In genomic region chr11:9005087-9005486, GRCh38 we compare ENCODE assay signal across 12 cellular contexts. TPM values are rescaled to one million over a fixed set of nuclear protein-coding genes. Genes with fewer than 3 reads are reported as not detected.
DNase-seq lines count a peak whose midpoint lies in the region; ATAC-seq lines count a peak whose summit lies in the region.
"Had no signal": no experiment of that assay in that cellular context is flagged by ENCODE, and none has a peak within 500 bp of the region (broad histone marks: within the 10 kb centered on the region; RNA-seq: fewer than 3 reads in every experiment).

No MANE protein-coding gene starts in this region.

- peaks cover 47% of the 10 kb centered on the region for H3K27me3 Mint-ChIP-seq in stimulated activated naive CD8-positive, alpha-beta T cell treated with anti-CD3 and anti-CD28 coated beads, Interleukin-15, Interleukin-2, amounts not matched to agents 100 ng/mL and 50 ng/mL, for 24 hours
- H3K27me3 Mint-ChIP-seq in activated CD4-positive, alpha-beta memory T cell treated with anti-CD3 and anti-CD28 coated beads, Interleukin-2, amount 10 ng/mL, durations not matched to agents 7 days and 5 days: peaks cover 58% of the 10 kb centered on the region
- peaks cover 25% of the 10 kb centered on the region for H3K27me3 Mint-ChIP-seq in memory B cell

- H3K36me3 Mint-ChIP-seq in stimulated activated naive CD8-positive, alpha-beta T cell treated with anti-CD3 and anti-CD28 coated beads, Interleukin-15, Interleukin-2, amounts not matched to agents 100 ng/mL and 50 ng/mL, for 24 hours (ENCODE audit: low read depth): no peaks in the 10 kb centered on the region
- H3K36me3 Mint-ChIP-seq in activated CD4-positive, alpha-beta memory T cell treated with anti-CD3 and anti-CD28 coated beads, Interleukin-2, amount 10 ng/mL, durations not matched to agents 7 days and 5 days (ENCODE audit: low read depth): no peaks in the 10 kb centered on the region
- no peaks in the 10 kb centered on the region for H3K36me3 Mint-ChIP-seq in memory B cell

- POLR2A ChIA-PET in activated CD4-positive, alpha-beta memory T cell treated with anti-CD3 and anti-CD28 coated beads, Interleukin-2, amount 10 ng/mL, durations not matched to agents 7 days and 5 days (lab: Charles Lee): interaction anchor here (1.6 kb wide), 1 partner anchor 13 kb away, joined by 3 read pairs; no protein-coding TSS in a partner anchor

- CTCF ChIA-PET in activated CD4-positive, alpha-beta memory T cell treated with anti-CD3 and anti-CD28 coated beads, Interleukin-2, amount 10 ng/mL, durations not matched to agents 7 days and 5 days (lab: Charles Lee): interaction anchor here (2.9 kb wide), 1 partner anchor 11 kb away, joined by 14 read pairs; no protein-coding TSS in a partner anchor

- no peak for ATAC-seq in stimulated activated naive CD8-positive, alpha-beta T cell treated with anti-CD3 and anti-CD28 coated beads, Interleukin-15, Interleukin-2, amounts not matched to agents 100 U/mL and 50 U/mL, for 24 hours
- ATAC-seq in memory B cell (ENCODE audit: low read depth) (no peak), GM21825 (IDR thresholded peaks at IDR 0.05; ENCODE audit: unreplicated experiment) (no peak)

- peak overlapping the region; percentile 24 for H3K4me3 Mint-ChIP-seq in stimulated activated naive CD8-positive, alpha-beta T cell treated with anti-CD3 and anti-CD28 coated beads, Interleukin-15, Interleukin-2, amounts not matched to agents 100 ng/mL and 50 ng/mL, for 24 hours
- H3K4me3 Mint-ChIP-seq in activated CD4-positive, alpha-beta memory T cell treated with anti-CD3 and anti-CD28 coated beads, Interleukin-2, amount 10 ng/mL, durations not matched to agents 7 days and 5 days: peak overlapping the region; percentile 11
- H3K4me3 Mint-ChIP-seq in memory B cell: peak overlapping the region; percentile 53

- H3K27ac Mint-ChIP-seq in stimulated activated naive CD8-positive, alpha-beta T cell treated with anti-CD3 and anti-CD28 coated beads, Interleukin-15, Interleukin-2, amounts not matched to agents 100 ng/mL and 50 ng/mL, for 24 hours: no peak overlapping the region
- no peak overlapping the region for H3K27ac Mint-ChIP-seq in activated CD4-positive, alpha-beta memory T cell treated with anti-CD3 and anti-CD28 coated beads, Interleukin-2, amount 10 ng/mL, durations not matched to agents 7 days and 5 days
- H3K27ac Mint-ChIP-seq in memory B cell: no peak overlapping the region

- DNase-seq in stimulated activated naive CD8-positive, alpha-beta T cell treated with anti-CD3 and anti-CD28 coated beads, Interleukin-15, Interleukin-2, amounts not matched to agents 100 U/mL and 50 U/mL, for 24 hours: no peak
- no peak for DNase-seq in activated CD4-positive, alpha-beta memory T cell treated with anti-CD3 and anti-CD28 coated beads, Interleukin-2, amount 10 ng/mL, durations not matched to agents 7 days and 5 days
- DNase-seq in memory B cell (ENCODE audit: low spot score in 2 of 2) (no peak), COR-L47 (lab: John Stamatoyannopoulos, UW) (no peak), NCI-H510A (lab: John Stamatoyannopoulos, UW) (no peak)
- DNase-seq: activated CD4-positive, alpha-beta T cell treated with anti-CD3 and anti-CD28 coated beads, Interleukin-2, amount 50 U/mL, for 48 hours; EL; islet precursor cell; mesenchymal stem cell; NCI-H187 treated with DMSO at 0.1 percent for 48 hours had no signal

- peaks cover 30% of the 10 kb centered on the region for H3K4me1 Mint-ChIP-seq in stimulated activated naive CD8-positive, alpha-beta T cell treated with anti-CD3 and anti-CD28 coated beads, Interleukin-15, Interleukin-2, amounts not matched to agents 100 ng/mL and 50 ng/mL, for 24 hours (ENCODE audit: low read depth)
- H3K4me1 Mint-ChIP-seq in activated CD4-positive, alpha-beta memory T cell treated with anti-CD3 and anti-CD28 coated beads, Interleukin-2, amount 10 ng/mL, durations not matched to agents 7 days and 5 days: peaks cover 27% of the 10 kb centered on the region
- H3K4me1 Mint-ChIP-seq in memory B cell: peaks cover 8% of the 10 kb centered on the region

- H3K9me3 Mint-ChIP-seq in stimulated activated naive CD8-positive, alpha-beta T cell treated with anti-CD3 and anti-CD28 coated beads, Interleukin-15, Interleukin-2, amounts not matched to agents 100 ng/mL and 50 ng/mL, for 24 hours: no peaks in the 10 kb centered on the region
- H3K9me3 Mint-ChIP-seq in activated CD4-positive, alpha-beta memory T cell treated with anti-CD3 and anti-CD28 coated beads, Interleukin-2, amount 10 ng/mL, durations not matched to agents 7 days and 5 days: no peaks in the 10 kb centered on the region
- no peaks in the 10 kb centered on the region for H3K9me3 Mint-ChIP-seq in memory B cell

RNA-seq across cellular contexts. Expression of gene NRIP3, which starts 1.3 kb away (rescaled TPM):
- total RNA-seq in activated CD4-positive, alpha-beta memory T cell treated with anti-CD3 and anti-CD28 coated beads, Interleukin-2, amount 10 ng/mL, durations not matched to agents 7 days and 5 days: 1 to 10 TPM; 1.9 to 2.4 TPM

RNA-seq across cellular contexts. Expression of gene TMEM9B, which starts 40.8 kb away (rescaled TPM):
- 10 to 100 TPM; 34.2 to 34.8 TPM for total RNA-seq in activated CD4-positive, alpha-beta memory T cell treated with anti-CD3 and anti-CD28 coated beads, Interleukin-2, amount 10 ng/mL, durations not matched to agents 7 days and 5 days
